Comparison of ENCODE assay signal across 13 cellular contexts in genomic region chr17:59287452-59287851, GRCh38. TPM values are rescaled to one million over a fixed set of nuclear protein-coding genes. Genes with fewer than 3 reads are reported as not detected.
DNase-seq lines count a peak whose midpoint lies in the region; ATAC-seq and TF ChIP-seq lines count a peak whose summit lies in the region.
"Had no signal": no experiment of that assay in that cellular context is flagged by ENCODE, and none has a peak within 500 bp of the region (broad histone marks: within the 10 kb centered on the region; RNA-seq: fewer than 3 reads in every experiment).

No MANE protein-coding gene starts in this region.

- no peaks in the 10 kb centered on the region for H3K4me1 Mint-ChIP-seq in activated T-helper 1 cell treated with anti-CD3 and anti-CD28 coated beads, Interleukin-12 subunit alpha, Interleukin-12 subunit beta, Interleukin-2, Interleukin-4 antibody, amounts not matched to agents 30 ng/mL and 10 ng/mL and 1 ng/mL, durations not matched to agents 14 hours and 24 hours and 36 hours (ENCODE audit: low read depth)

- no peaks in the 10 kb centered on the region for H3K36me3 Mint-ChIP-seq in activated T-helper 1 cell treated with anti-CD3 and anti-CD28 coated beads, Interleukin-12 subunit alpha, Interleukin-12 subunit beta, Interleukin-2, Interleukin-4 antibody, amounts not matched to agents 30 ng/mL and 10 ng/mL and 1 ng/mL, durations not matched to agents 14 hours and 24 hours and 36 hours (ENCODE audit: low read depth)
- H3K36me3 Mint-ChIP-seq: neural progenitor cell; stimulated activated memory B cell treated with anti-CD40 and anti-IgM and Interleukin-4, amounts not matched to agents 10 μg/mL and 1 μg/mL and 100 μg/mL, for 72 hours had no signal

- no peak overlapping the region for H3K4me3 ChIP-seq in left lung
- H3K4me3 ChIP-seq: neural progenitor cell had no signal

- H3K27ac ChIP-seq in left lung: peak overlapping the region in 1 of 2 donors; percentile 28
- H3K27ac ChIP-seq: neural progenitor cell had no signal

- ATAC-seq in left lung: peak; percentile 52
- ATAC-seq in left colon: no peak
- ATAC-seq: stimulated activated memory B cell treated with anti-CD40 and anti-IgM and Interleukin-4, amounts not matched to agents 10 μg/mL and 1 μg/mL and 100 μg/mL, for 72 hours had no signal

- H3K27me3 ChIP-seq in left lung: no peaks in the 10 kb centered on the region
- H3K27me3 ChIP-seq: neural progenitor cell had no signal

- H3K9me3 ChIP-seq in left lung: no peaks in the 10 kb centered on the region

- H3K36me3 ChIP-seq in left lung: no peaks in the 10 kb centered on the region
- H3K36me3 ChIP-seq: neural progenitor cell had no signal

- no peaks in the 10 kb centered on the region for H3K9me3 Mint-ChIP-seq in activated T-helper 1 cell treated with anti-CD3 and anti-CD28 coated beads, Interleukin-12 subunit alpha, Interleukin-12 subunit beta, Interleukin-2, Interleukin-4 antibody, amounts not matched to agents 30 ng/mL and 10 ng/mL and 1 ng/mL, durations not matched to agents 14 hours and 24 hours and 36 hours
- H3K9me3 Mint-ChIP-seq: neural progenitor cell; stimulated activated memory B cell treated with anti-CD40 and anti-IgM and Interleukin-4, amounts not matched to agents 10 μg/mL and 1 μg/mL and 100 μg/mL, for 72 hours had no signal

- no peak for TF ChIP-seq CTCF in left lung (IDR thresholded peaks at IDR 0.05)

- no peak overlapping the region for H3K27ac Mint-ChIP-seq in activated T-helper 1 cell treated with anti-CD3 and anti-CD28 coated beads, Interleukin-12 subunit alpha, Interleukin-12 subunit beta, Interleukin-2, Interleukin-4 antibody, amounts not matched to agents 30 ng/mL and 10 ng/mL and 1 ng/mL, durations not matched to agents 14 hours and 24 hours and 36 hours
- H3K27ac Mint-ChIP-seq: neural progenitor cell; stimulated activated memory B cell treated with anti-CD40 and anti-IgM and Interleukin-4, amounts not matched to agents 10 μg/mL and 1 μg/mL and 100 μg/mL, for 72 hours had no signal

- H3K27me3 Mint-ChIP-seq in activated T-helper 1 cell treated with anti-CD3 and anti-CD28 coated beads, Interleukin-12 subunit alpha, Interleukin-12 subunit beta, Interleukin-2, Interleukin-4 antibody, amounts not matched to agents 30 ng/mL and 10 ng/mL and 1 ng/mL, durations not matched to agents 14 hours and 24 hours and 36 hours (ENCODE audit: insufficient read depth): peaks cover 7% of the 10 kb centered on the region
- H3K27me3 Mint-ChIP-seq: stimulated activated memory B cell treated with anti-CD40 and anti-IgM and Interleukin-4, amounts not matched to agents 10 μg/mL and 1 μg/mL and 100 μg/mL, for 72 hours had no signal

- H3K4me1 ChIP-seq in left lung: peaks cover 4 to 7% of the 10 kb centered on the region in 2 donors

- DNase-seq in EH (ENCODE audit: low read depth) (peak; percentile 28), LHCN-M2 (ENCODE audit: low read depth) (peak; percentile 71), amniotic epithelial cell (ENCODE audit: low read depth) (peak; percentile 33), left lung (no peak), left colon (no peak), DMS79 (lab: John Stamatoyannopoulos, UW) (no peak)
- DNase-seq in activated T-helper 1 cell treated with anti-CD3 and anti-CD28 coated beads, Interleukin-12 subunit alpha, Interleukin-12 subunit beta, Interleukin-2, Interleukin-4 antibody, amounts not matched to agents 30 ng/mL and 10 ng/mL and 1 ng/mL, durations not matched to agents 14 hours and 24 hours and 36 hours (ENCODE audit: low spot score): no peak
- DNase-seq in stimulated activated naive CD4-positive, alpha-beta T cell treated with Interleukin-2 at 50 U/mL for 16 hours (lab: John Stamatoyannopoulos, UW): no peak
- DNase-seq: activated CD8-positive, alpha-beta memory T cell treated with anti-CD3 and anti-CD28 coated beads, Interleukin-2, amount 50 U/mL, for 48 hours; islet precursor cell; NCI-H1417 treated with DMSO at 0.1 percent for 48 hours had no signal

- intact Hi-C loops in left lung (cut with DNase I): no loop called here
- intact Hi-C loops in left colon (cut with DNase I, micrococcal nuclease): no loop called here
- intact Hi-C loops in activated T-helper 1 cell treated with anti-CD3 and anti-CD28 coated beads, Interleukin-12 subunit alpha, Interleukin-12 subunit beta, Interleukin-2, Interleukin-4 antibody, amounts not matched to agents 30 ng/mL and 10 ng/mL and 1 ng/mL, durations not matched to agents 14 hours and 24 hours and 36 hours (cut with micrococcal nuclease): no loop called here

- no peak overlapping the region for H3K4me3 Mint-ChIP-seq in activated T-helper 1 cell treated with anti-CD3 and anti-CD28 coated beads, Interleukin-12 subunit alpha, Interleukin-12 subunit beta, Interleukin-2, Interleukin-4 antibody, amounts not matched to agents 30 ng/mL and 10 ng/mL and 1 ng/mL, durations not matched to agents 14 hours and 24 hours and 36 hours
- H3K4me3 Mint-ChIP-seq: neural progenitor cell; stimulated activated memory B cell treated with anti-CD40 and anti-IgM and Interleukin-4, amounts not matched to agents 10 μg/mL and 1 μg/mL and 100 μg/mL, for 72 hours had no signal

RNA-seq across cellular contexts. Expression of gene YPEL2, which starts 44.0 kb away (rescaled TPM):
- 1.1 and 3.5 TPM in 2 replicates for total RNA-seq in LHCN-M2 (2014; rRNA removed)
- 1.1 TPM for polyA plus RNA-seq in LHCN-M2 (2012)
- 10 to 100 TPM; 13.8 to 23.6 TPM for total RNA-seq in left lung
- 10 to 100 TPM; 25.8 to 27.2 TPM for total RNA-seq in left colon
- 7.4 and 7.9 TPM in 2 replicates for total RNA-seq in activated T-helper 1 cell treated with anti-CD3 and anti-CD28 coated beads, Interleukin-12 subunit alpha, Interleukin-12 subunit beta, Interleukin-2, Interleukin-4 antibody, amounts not matched to agents 30 ng/mL and 10 ng/mL and 1 ng/mL, durations not matched to agents 14 hours and 24 hours and 36 hours

Comparison
In these comparisons a context has a peak if more than half of its experiments do, and no peak if none do; other contexts are left out.
1. DNase-seq: peak in EH (single experiment), LHCN-M2 (single experiment) and amniotic epithelial cell (single experiment); none in left lung (0 of 2), left colon (0 of 2), activated T-helper 1 cell treated with anti-CD3 and anti-CD28 coated beads, Interleukin-12 subunit alpha, Interleukin-12 subunit beta, Interleukin-2, Interleukin-4 antibody, amounts not matched to agents 30 ng/mL and 10 ng/mL and 1 ng/mL, durations not matched to agents 14 hours and 24 hours and 36 hours (single experiment), DMS79 (single experiment) and stimulated activated naive CD4-positive, alpha-beta T cell treated with Interleukin-2 at 50 U/mL for 16 hours (single experiment).